ENCODE assay signal across 26 cellular contexts in genomic region chr15:60601098-60601497, GRCh38.
"Had no signal": no experiment of that assay in that cellular context is flagged by ENCODE, and none has a peak within 500 bp of the region (broad histone marks: within the 10 kb centered on the region; RNA-seq: fewer than 3 reads in every experiment).

No MANE protein-coding gene starts in this region.

- H3K4me3 ChIP-seq: colonic mucosa, esophagus squamous epithelium, gastrocnemius medialis, heart right ventricle, left lung, lower lobe of right lung, mucosa of descending colon had no signal

- H3K27ac ChIP-seq: colonic mucosa, epithelial cell of prostate, esophagus squamous epithelium, gastrocnemius medialis, heart right ventricle, left lung, lower lobe of right lung had no signal

- ATAC-seq: effector memory CD8-positive, alpha-beta T cell; esophagus mucosa; gastrocnemius medialis; heart right ventricle; left cardiac atrium; left lung; left ventricle myocardium superior; lower lobe of right lung; mucosa of descending colon had no signal

- H3K4me1 ChIP-seq: colonic mucosa, left lung, lower lobe of right lung had no signal

- H3K36me3 ChIP-seq: colonic mucosa, esophagus squamous epithelium, gastrocnemius medialis, heart right ventricle, left lung, lower lobe of right lung had no signal

- DNase-seq: colonic mucosa; cortex of kidney; effector CD8-positive, alpha-beta T cell; effector memory CD8-positive, alpha-beta T cell; endodermal cell; erythroblast; esophagus squamous epithelium; foreskin fibroblast; foreskin melanocyte; gastrocnemius medialis; glutamatergic neuron; head of caudate nucleus; heart right ventricle; hippocampal formation; left cardiac atrium; left lung; left ventricle myocardium superior; lower lobe of right lung; mesenchymal stem cell; mucosa of descending colon had no signal

- H3K36me3 Mint-ChIP-seq: mesothelial cell of epicardium had no signal

- H3K9me3 Mint-ChIP-seq: dendritic cell treated with granulocyte-macrophage colony-stimulating factor and Interleukin-4, amounts not matched to agents 40 ng/mL and 50 ng/mL, for 4 days; effector memory CD8-positive, alpha-beta T cell had no signal

- H3K27ac Mint-ChIP-seq: dendritic cell treated with granulocyte-macrophage colony-stimulating factor and Interleukin-4, amounts not matched to agents 40 ng/mL and 50 ng/mL, for 4 days; effector memory CD8-positive, alpha-beta T cell; endodermal cell; mesothelial cell of epicardium had no signal

- H3K9me3 ChIP-seq: colonic mucosa, esophagus squamous epithelium, gastrocnemius medialis, heart right ventricle, left lung, lower lobe of right lung, mucosa of descending colon had no signal

- FAIRE-seq: endometrium, keratinocyte had no signal

- H3K4me3 Mint-ChIP-seq: dendritic cell treated with granulocyte-macrophage colony-stimulating factor and Interleukin-4, amounts not matched to agents 40 ng/mL and 50 ng/mL, for 4 days; effector memory CD8-positive, alpha-beta T cell; endodermal cell; mesothelial cell of epicardium had no signal

- H3K27me3 ChIP-seq: colonic mucosa, esophagus squamous epithelium, gastrocnemius medialis, heart right ventricle, left lung had no signal
